In genomic region chr2:96247009-96247408, GRCh38 we compare ENCODE assay signal across 14 cellular contexts. TPM values are rescaled to one million over a fixed set of nuclear protein-coding genes. Genes with fewer than 3 reads are reported as not detected.
A peak's percentile ranks its signal among the peaks of the same experiment; 100 is the strongest.
DNase-seq lines count a peak whose midpoint lies in the region; ATAC-seq and TF ChIP-seq lines count a peak whose summit lies in the region.
"Had no signal": no experiment of that assay in that cellular context is flagged by ENCODE, and none has a peak within 500 bp of the region (broad histone marks: within the 10 kb centered on the region; RNA-seq: fewer than 3 reads in every experiment).

No MANE protein-coding gene starts in this region.

- H3K27ac Mint-ChIP-seq in CD8-positive, alpha-beta memory T cell = peak overlapping the region in 7 of 8 donors; percentile 18 to 83 (median 45)
- peak overlapping the region in 3 of 5 experiments; percentile 2 to 13 (median 11) for H3K27ac Mint-ChIP-seq in brain
- peak overlapping the region; percentile 48 to 80 for H3K27ac Mint-ChIP-seq in natural killer cell treated with Interleukin-12 subunit alpha and Interleukin-12 subunit beta and Interleukin-15 and Interleukin-18, amount 100 ng/mL, for 72 hours

- peaks cover 32% of the 10 kb centered on the region for H3F3A ChIP-seq in MM.1S (ENCODE audit: insufficient read depth, low read length)

- H3K4me3 ChIP-seq in CD8-positive, alpha-beta memory T cell (ENCODE audit: low read length) = no peak overlapping the region
- no peak overlapping the region for H3K4me3 ChIP-seq in MM.1S (ENCODE audit: low read length)
- H3K4me3 ChIP-seq: ascending aorta, testis had no signal

- CTCF ChIA-PET in CD8-positive, alpha-beta memory T cell (lab: Charles Lee) = no interaction called here

- ATAC-seq in natural killer cell treated with Interleukin-12 subunit alpha and Interleukin-12 subunit beta and Interleukin-15 and Interleukin-18, amount 100 ng/mL, for 72 hours = no peak
- ATAC-seq in HG02938 (IDR thresholded peaks at IDR 0.05; ENCODE audit: unreplicated experiment) = no peak
- no peak for ATAC-seq in GM21367 (IDR thresholded peaks at IDR 0.05; ENCODE audit: unreplicated experiment)
- ATAC-seq: foreskin keratinocyte had no signal

- no peak overlapping the region for H3K4me3 Mint-ChIP-seq in CD8-positive, alpha-beta memory T cell
- no peak overlapping the region for H3K4me3 Mint-ChIP-seq in brain
- no peak overlapping the region for H3K4me3 Mint-ChIP-seq in natural killer cell treated with Interleukin-12 subunit alpha and Interleukin-12 subunit beta and Interleukin-15 and Interleukin-18, amount 100 ng/mL, for 72 hours

- no peaks in the 10 kb centered on the region for H3K9me3 Mint-ChIP-seq in CD8-positive, alpha-beta memory T cell
- H3K9me3 Mint-ChIP-seq in brain = peaks cover 0 to 4% (median 0%) of the 10 kb centered on the region in 5 experiments
- H3K9me3 Mint-ChIP-seq in natural killer cell treated with Interleukin-12 subunit alpha and Interleukin-12 subunit beta and Interleukin-15 and Interleukin-18, amount 100 ng/mL, for 72 hours = no peaks in the 10 kb centered on the region

- no peaks in the 10 kb centered on the region for H3K79me2 ChIP-seq in MM.1S (ENCODE audit: low read length)

- peaks cover 5% of the 10 kb centered on the region for H3K36me3 ChIP-seq in CD8-positive, alpha-beta memory T cell (ENCODE audit: insufficient read depth, low read length)
- H3K36me3 ChIP-seq in MM.1S (replicated peaks; ENCODE audit: insufficient read depth, low read length) = no peaks in the 10 kb centered on the region

- H3K4me2 ChIP-seq in MM.1S (ENCODE audit: low read depth, low read length) = no peak overlapping the region

- no peaks in the 10 kb centered on the region for H4K20me1 ChIP-seq in MM.1S (ENCODE audit: insufficient read depth, low read length)

- POLR2A ChIA-PET in CD8-positive, alpha-beta memory T cell (lab: Charles Lee) = no interaction called here

- no peaks in the 10 kb centered on the region for H3K9me3 ChIP-seq in CD8-positive, alpha-beta memory T cell (ENCODE audit: low read length)
- H3K9me3 ChIP-seq in MM.1S (replicated peaks; ENCODE audit: insufficient read depth, low read length) = no peaks in the 10 kb centered on the region
- H3K9me3 ChIP-seq: ascending aorta, testis had no signal

- H3K4me1 ChIP-seq in CD8-positive, alpha-beta memory T cell (ENCODE audit: insufficient read depth, low read length) = peaks cover 26% of the 10 kb centered on the region
- H3K4me1 ChIP-seq in MM.1S (ENCODE audit: low read length) = peaks cover 54% of the 10 kb centered on the region

- DNase-seq in CD8-positive, alpha-beta memory T cell = no peak
- DNase-seq in MM.1S (no peak), NCI-H1092 treated with DMSO at 0.1 percent for 48 hours (lab: John Stamatoyannopoulos, UW) (no peak)
- DNase-seq in natural killer cell treated with Interleukin-12 subunit alpha and Interleukin-12 subunit beta and Interleukin-15 and Interleukin-18, amount 100 ng/mL, for 72 hours (ENCODE audit: low spot score) = no peak
- DNase-seq: activated CD8-positive, alpha-beta memory T cell treated with anti-CD3 and anti-CD28 coated beads, Interleukin-2, amount 50 U/mL, for 4 hours; foreskin keratinocyte; naive B cell; NCI-H2227 treated with DMSO at 0.1 percent for 48 hours; T-helper 9 cell; testis had no signal

- no peak overlapping the region for H2AFZ ChIP-seq in MM.1S (ENCODE audit: low read length)

- no peak for TF ChIP-seq CTCF in MM.1S (IDR thresholded peaks at IDR 0.05; ENCODE audit: low read length)
- no peak for TF ChIP-seq CTCF in brain (conservative IDR thresholded peaks at IDR 0.05)

- peaks cover 24 to 42% (median 34%) of the 10 kb centered on the region in 3 donors for H3K4me1 Mint-ChIP-seq in CD8-positive, alpha-beta memory T cell
- peaks cover 22% of the 10 kb centered on the region for H3K4me1 Mint-ChIP-seq in brain
- H3K4me1 Mint-ChIP-seq in natural killer cell treated with Interleukin-12 subunit alpha and Interleukin-12 subunit beta and Interleukin-15 and Interleukin-18, amount 100 ng/mL, for 72 hours (ENCODE audit: low read depth in 2 of 2) = peaks cover 40 to 42% of the 10 kb centered on the region in 2 donors

- no peaks in the 10 kb centered on the region for H3K27me3 Mint-ChIP-seq in CD8-positive, alpha-beta memory T cell
- H3K27me3 Mint-ChIP-seq in brain = no peaks in the 10 kb centered on the region
- no peaks in the 10 kb centered on the region for H3K27me3 Mint-ChIP-seq in natural killer cell treated with Interleukin-12 subunit alpha and Interleukin-12 subunit beta and Interleukin-15 and Interleukin-18, amount 100 ng/mL, for 72 hours
- H3K27me3 Mint-ChIP-seq: naive B cell had no signal

- H3K9ac ChIP-seq in MM.1S (ENCODE audit: low read length) = no peak overlapping the region

- no peak overlapping the region for H3K27ac ChIP-seq in CD8-positive, alpha-beta memory T cell (ENCODE audit: low read depth, low read length)
- peak overlapping the region; percentile 61; the same call in 1 of the 2 replicates for H3K27ac ChIP-seq in MM.1S (ENCODE audit: low read length)
- H3K27ac ChIP-seq: ascending aorta, foreskin keratinocyte, testis had no signal

- no peaks in the 10 kb centered on the region for H3K27me3 ChIP-seq in CD8-positive, alpha-beta memory T cell (ENCODE audit: insufficient read depth, low read length, poor library complexity, severe bottlenecking)
- no peaks in the 10 kb centered on the region for H3K27me3 ChIP-seq in MM.1S (replicated peaks; ENCODE audit: insufficient read depth, low read length)
- H3K27me3 ChIP-seq: ascending aorta, foreskin keratinocyte, testis had no signal

- H3K36me3 Mint-ChIP-seq in CD8-positive, alpha-beta memory T cell = peaks cover 0 to 19% (median 3%) of the 10 kb centered on the region in 3 donors
- H3K36me3 Mint-ChIP-seq in brain = peaks cover 2% of the 10 kb centered on the region
- H3K36me3 Mint-ChIP-seq in natural killer cell treated with Interleukin-12 subunit alpha and Interleukin-12 subunit beta and Interleukin-15 and Interleukin-18, amount 100 ng/mL, for 72 hours = no peaks in the 10 kb centered on the region

- H3K9me2 ChIP-seq in MM.1S (replicated peaks; ENCODE audit: insufficient read depth, low read length) = no peaks in the 10 kb centered on the region

RNA-seq across cellular contexts. Expression of gene TMEM127, which starts 18.8 kb away (rescaled TPM):
- total RNA-seq in CD8-positive, alpha-beta memory T cell = 10 to 100 TPM; 29.8 to 33.4 TPM
- polyA plus RNA-seq in CD8-positive, alpha-beta memory T cell = 46.8 TPM
- 52.5 TPM for polyA plus RNA-seq in brain (ENCODE audit: insufficient read depth, low read depth, low replicate concordance)
- total RNA-seq in natural killer cell treated with Interleukin-12 subunit alpha and Interleukin-12 subunit beta and Interleukin-15 and Interleukin-18, amount 100 ng/mL, for 72 hours = 10 to 100 TPM; 41.4 to 49.4 TPM

RNA-seq across cellular contexts. Expression of gene CIAO1, which starts 19.0 kb away (rescaled TPM):
- total RNA-seq in CD8-positive, alpha-beta memory T cell = 10 to 100 TPM; 73.8 to 77.9 TPM
- 104 TPM for polyA plus RNA-seq in CD8-positive, alpha-beta memory T cell
- 58.6 TPM for polyA plus RNA-seq in brain (ENCODE audit: insufficient read depth, low read depth, low replicate concordance)
- total RNA-seq in natural killer cell treated with Interleukin-12 subunit alpha and Interleukin-12 subunit beta and Interleukin-15 and Interleukin-18, amount 100 ng/mL, for 72 hours = 100 to 1,000 TPM in 1 of 2 donors, 10 to 100 TPM in 1; 98.0 to 108 TPM

RNA-seq across cellular contexts. Expression of gene STARD7, which starts 38.4 kb away (rescaled TPM):
- total RNA-seq in CD8-positive, alpha-beta memory T cell = 100 to 1,000 TPM; 255 to 256 TPM
- polyA plus RNA-seq in CD8-positive, alpha-beta memory T cell = 147 TPM
- 83.6 TPM for polyA plus RNA-seq in brain (ENCODE audit: insufficient read depth, low read depth, low replicate concordance)
- 100 to 1,000 TPM; 153 to 206 TPM for total RNA-seq in natural killer cell treated with Interleukin-12 subunit alpha and Interleukin-12 subunit beta and Interleukin-15 and Interleukin-18, amount 100 ng/mL, for 72 hours

RNA-seq across cellular contexts. Expression of gene SNRNP200, which starts 58.3 kb away (rescaled TPM):
- total RNA-seq in CD8-positive, alpha-beta memory T cell = 100 to 1,000 TPM; 203 to 206 TPM
- 108 TPM for polyA plus RNA-seq in CD8-positive, alpha-beta memory T cell
- polyA plus RNA-seq in brain (ENCODE audit: insufficient read depth, low read depth, low replicate concordance) = 195 TPM
- 100 to 1,000 TPM; 166 to 201 TPM for total RNA-seq in natural killer cell treated with Interleukin-12 subunit alpha and Interleukin-12 subunit beta and Interleukin-15 and Interleukin-18, amount 100 ng/mL, for 72 hours

Comparison
In these comparisons a context has a peak if more than half of its experiments do, and no peak if none do; other contexts are left out.
1. H3K27ac Mint-ChIP-seq: peak in every context shown above with its lines; median percentile 64 in natural killer cell treated with Interleukin-12 subunit alpha and Interleukin-12 subunit beta and Interleukin-15 and Interleukin-18, amount 100 ng/mL, for 72 hours; 45 in CD8-positive, alpha-beta memory T cell; 11 in brain.